ENCODE assay signal across 19 cellular contexts in the genomic region with DNA sequence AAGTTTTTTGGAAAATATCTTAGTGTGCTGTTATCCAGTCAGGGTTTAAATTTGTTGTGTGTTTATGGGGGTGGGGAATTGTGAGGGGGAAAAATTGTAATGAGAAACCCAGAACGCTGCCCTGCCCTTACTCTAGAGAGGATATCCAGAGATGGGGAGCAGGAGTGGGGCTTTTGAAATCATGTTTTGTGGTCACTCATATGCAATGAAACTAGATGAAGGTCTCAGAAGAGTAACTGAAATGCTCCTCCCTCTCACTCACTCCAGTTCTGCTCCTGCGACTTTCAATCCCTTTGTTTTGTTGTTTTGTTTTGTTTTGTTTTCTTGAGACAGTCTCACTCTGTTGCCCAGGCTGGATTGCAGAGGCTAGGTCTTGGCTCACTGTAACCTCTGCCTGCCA.
"Had no signal": no experiment of that assay in that cellular context is flagged by ENCODE, and none has a peak within 500 bp of the region (broad histone marks: within the 10 kb centered on the region; RNA-seq: fewer than 3 reads in every experiment).

No MANE protein-coding gene starts in this region.

- H2AFZ ChIP-seq: hepatocyte, parathyroid adenoma had no signal

- ATAC-seq: foreskin keratinocyte; naive thymus-derived CD4-positive, alpha-beta T cell; right lobe of liver; stimulated activated memory B cell treated with anti-CD40 and anti-IgM and Interleukin-4, amounts not matched to agents 10 μg/mL and 1 μg/mL and 100 μg/mL, for 72 hours had no signal

- H3K4me1 ChIP-seq: foreskin keratinocyte, parathyroid adenoma, right lobe of liver, tibial artery, upper lobe of left lung, vagina had no signal

- FAIRE-seq: endothelial cell of umbilical vein had no signal

- H3K4me3 ChIP-seq: hepatocyte, prostate gland, right lobe of liver, tibial artery, upper lobe of left lung, vagina had no signal

- H3K9ac ChIP-seq: parathyroid adenoma had no signal

- H3K27me3 ChIP-seq: foreskin keratinocyte, hepatocyte, right lobe of liver, upper lobe of left lung, vagina had no signal

- H3K27ac ChIP-seq: foreskin keratinocyte, hepatocyte, parathyroid adenoma, prostate gland, right lobe of liver, tibial artery, upper lobe of left lung, vagina had no signal

- H3K9me3 ChIP-seq: prostate gland, right lobe of liver, tibial artery, upper lobe of left lung, vagina had no signal

- H3K79me2 ChIP-seq: hepatocyte, parathyroid adenoma had no signal

- H3K4me2 ChIP-seq: hepatocyte had no signal

- DNase-seq: dermis blood vessel endothelial cell; endodermal cell; erythroblast; foreskin keratinocyte; kidney glomerular epithelial cell; naive thymus-derived CD4-positive, alpha-beta T cell; nephron progenitor cell; retina; right lobe of liver; stimulated activated CD4-positive, alpha-beta T cell treated with anti-CD3 and anti-CD28 coated beads, Interleukin-4, amount 100 ng/mL, for 1 hour; stimulated activated CD8-positive, alpha-beta memory T cell treated with anti-CD3 and anti-CD28 coated beads, Interleukin-4, amount 100 ng/mL, for 48 hours; tibial artery; upper lobe of left lung had no signal

- H3K36me3 ChIP-seq: prostate gland, right lobe of liver, tibial artery, upper lobe of left lung, vagina had no signal
